ENCODE assay signal across 17 cellular contexts in the genomic region with DNA sequence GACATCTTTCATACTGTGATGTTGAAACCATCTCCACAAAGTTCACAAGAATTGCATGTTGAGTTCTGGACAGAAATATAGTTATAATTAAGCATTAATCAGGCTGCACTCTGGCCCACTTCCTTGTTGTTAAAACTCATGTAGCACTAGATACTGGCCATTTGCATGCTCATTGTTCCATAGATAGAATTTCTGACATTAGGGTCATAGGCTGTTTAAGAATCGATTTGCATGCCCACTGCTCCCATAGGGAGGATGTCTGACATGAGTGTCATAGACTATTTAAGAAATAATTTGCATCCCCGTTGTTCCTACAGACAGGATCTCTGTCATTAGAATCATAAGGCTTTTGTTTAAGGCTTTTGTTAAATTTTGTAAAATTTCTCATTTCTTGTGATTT. TPM values are rescaled to one million over a fixed set of nuclear protein-coding genes. Genes with fewer than 3 reads are reported as not detected.
A peak's percentile ranks its signal among the peaks of the same experiment; 100 is the strongest.
DNase-seq lines count a peak whose midpoint lies in the region; ATAC-seq, FAIRE-seq and TF ChIP-seq lines count a peak whose summit lies in the region.
"Had no signal": no experiment of that assay in that cellular context is flagged by ENCODE, and none has a peak within 500 bp of the region (broad histone marks: within the 10 kb centered on the region; RNA-seq: fewer than 3 reads in every experiment).

No MANE protein-coding gene starts in this region.

- H3K4me3 Mint-ChIP-seq in glutamatergic neuron (ENCODE audit: unreplicated experiment) = no peak overlapping the region
- H3K4me3 Mint-ChIP-seq in stimulated activated effector memory CD8-positive, alpha-beta T cell treated with anti-CD3 and anti-CD28 coated beads, Interleukin-12 subunit alpha, Interleukin-12 subunit beta, amount 100 ng/mL, for 72 hours = no peak overlapping the region

- H3K9me3 Mint-ChIP-seq in glutamatergic neuron (ENCODE audit: unreplicated experiment) = no peaks in the 10 kb centered on the region
- peaks cover 4% of the 10 kb centered on the region for H3K9me3 Mint-ChIP-seq in stimulated activated effector memory CD8-positive, alpha-beta T cell treated with anti-CD3 and anti-CD28 coated beads, Interleukin-12 subunit alpha, Interleukin-12 subunit beta, amount 100 ng/mL, for 72 hours

- ATAC-seq in GM19438 (IDR thresholded peaks at IDR 0.05; ENCODE audit: low read depth, unreplicated experiment) = peak; percentile 60
- peak; percentile 92 for ATAC-seq in HG02678 (IDR thresholded peaks at IDR 0.05; ENCODE audit: unreplicated experiment)
- ATAC-seq in HG03342 (IDR thresholded peaks at IDR 0.05; ENCODE audit: unreplicated experiment) = peak; percentile 95
- no peak for ATAC-seq in stimulated activated effector memory CD8-positive, alpha-beta T cell treated with anti-CD3 and anti-CD28 coated beads, Interleukin-12 subunit alpha, Interleukin-12 subunit beta, amount 100 ng/mL, for 72 hours
- no peak for ATAC-seq in stimulated activated naive CD8-positive, alpha-beta T cell treated with anti-CD3 and anti-CD28 coated beads, Interleukin-15, Interleukin-2, amounts not matched to agents 100 U/mL and 50 U/mL, for 24 hours
- ATAC-seq: A549, HepG2 had no signal

- FAIRE-seq in GM12891 (lab: Jason Lieb, UNC) = no peak
- FAIRE-seq: A549, GM12892, HepG2 had no signal

- no peak for TF ChIP-seq POLR2A in GM12891 (IDR thresholded peaks at IDR 0.05; ENCODE audit: low read depth, low read length)

- DNase-seq in GM12891 (ENCODE audit: insufficient read length, low spot score) (no peak), glutamatergic neuron (no peak)
- no peak for DNase-seq in activated CD4-positive, alpha-beta T cell treated with anti-CD3 and anti-CD28 coated beads, Interleukin-2, amount 50 U/mL, for 48 hours
- no peak for DNase-seq in stimulated activated effector memory CD8-positive, alpha-beta T cell treated with anti-CD3 and anti-CD28 coated beads, Interleukin-12 subunit alpha, Interleukin-12 subunit beta, amount 100 ng/mL, for 72 hours (ENCODE audit: low spot score in 2 of 2)
- no peak for DNase-seq in stimulated activated naive CD8-positive, alpha-beta T cell treated with anti-CD3 and anti-CD28 coated beads, Interleukin-15, Interleukin-2, amounts not matched to agents 100 U/mL and 50 U/mL, for 24 hours
- DNase-seq: activated CD4-positive, alpha-beta T cell treated with anti-CD3 and anti-CD28 coated beads for 4 hours; mesendoderm; NCI-H1417 treated with DMSO at 0.1 percent for 48 hours; stimulated activated CD4-positive, alpha-beta T cell treated with anti-CD3 and anti-CD28 coated beads, Interleukin-4, amount 100 ng/mL, for 1 hour had no signal

- no peaks in the 10 kb centered on the region for H3K36me3 Mint-ChIP-seq in glutamatergic neuron (ENCODE audit: unreplicated experiment)
- no peaks in the 10 kb centered on the region for H3K36me3 Mint-ChIP-seq in stimulated activated effector memory CD8-positive, alpha-beta T cell treated with anti-CD3 and anti-CD28 coated beads, Interleukin-12 subunit alpha, Interleukin-12 subunit beta, amount 100 ng/mL, for 72 hours

- H3K4me1 Mint-ChIP-seq in glutamatergic neuron (ENCODE audit: low read depth, unreplicated experiment) = peaks cover 4% of the 10 kb centered on the region
- no peaks in the 10 kb centered on the region for H3K4me1 Mint-ChIP-seq in stimulated activated effector memory CD8-positive, alpha-beta T cell treated with anti-CD3 and anti-CD28 coated beads, Interleukin-12 subunit alpha, Interleukin-12 subunit beta, amount 100 ng/mL, for 72 hours

- H3K27ac Mint-ChIP-seq in glutamatergic neuron (ENCODE audit: unreplicated experiment) = no peak overlapping the region
- H3K27ac Mint-ChIP-seq in stimulated activated effector memory CD8-positive, alpha-beta T cell treated with anti-CD3 and anti-CD28 coated beads, Interleukin-12 subunit alpha, Interleukin-12 subunit beta, amount 100 ng/mL, for 72 hours = no peak overlapping the region

- no peaks in the 10 kb centered on the region for H3K27me3 Mint-ChIP-seq in glutamatergic neuron (ENCODE audit: unreplicated experiment)

- TF ChIP-seq CTCF in glutamatergic neuron (IDR thresholded peaks at IDR 0.05; ENCODE audit: partially characterized antibody, unreplicated experiment) = no peak

TF ChIP-seq in GM12891, 5 proteins besides CTCF, POLR2A, EP300 and RAD21:
- no peak for TF ChIP-seq PAX5 (IDR thresholded peaks at IDR 0.05; ENCODE audit: insufficient read depth, low read length, severe bottlenecking)
- TF ChIP-seq SPI1 (IDR thresholded peaks at IDR 0.05; ENCODE audit: low read depth, low read length) = 0 out of 2 replicates have a peak, but pooled peaks have one; percentile 3

RNA-seq across cellular contexts. Expression of gene MYF5, which starts 50.2 kb away (rescaled TPM):
- not detected for polyA plus RNA-seq in GM12891 (2012; ENCODE audit: low read depth, missing spikeins)
- not detected for total RNA-seq in glutamatergic neuron (ENCODE audit: unreplicated experiment)
- total RNA-seq: HepG2, posterior vena cava, subcutaneous adipose tissue had no signal
- polyA plus RNA-seq: A549, HepG2 had no signal

RNA-seq across cellular contexts. Expression of gene MYF6, which starts 59.5 kb away (rescaled TPM):
- not detected for polyA plus RNA-seq in GM12891 (2012; ENCODE audit: low read depth, missing spikeins)
- not detected for total RNA-seq in glutamatergic neuron (ENCODE audit: unreplicated experiment)
- total RNA-seq: HepG2, posterior vena cava, subcutaneous adipose tissue had no signal
- polyA plus RNA-seq: A549, HepG2 had no signal

Comparison
In these comparisons a context has a peak if more than half of its experiments do, and no peak if none do; other contexts are left out.
1. ATAC-seq: peak in GM19438 (single experiment), HG02678 (single experiment) and HG03342 (single experiment); none in stimulated activated effector memory CD8-positive, alpha-beta T cell treated with anti-CD3 and anti-CD28 coated beads, Interleukin-12 subunit alpha, Interleukin-12 subunit beta, amount 100 ng/mL, for 72 hours (single experiment) and stimulated activated naive CD8-positive, alpha-beta T cell treated with anti-CD3 and anti-CD28 coated beads, Interleukin-15, Interleukin-2, amounts not matched to agents 100 U/mL and 50 U/mL, for 24 hours (single experiment).